24 cellular contexts compared by ENCODE assay signal in the genomic region with DNA sequence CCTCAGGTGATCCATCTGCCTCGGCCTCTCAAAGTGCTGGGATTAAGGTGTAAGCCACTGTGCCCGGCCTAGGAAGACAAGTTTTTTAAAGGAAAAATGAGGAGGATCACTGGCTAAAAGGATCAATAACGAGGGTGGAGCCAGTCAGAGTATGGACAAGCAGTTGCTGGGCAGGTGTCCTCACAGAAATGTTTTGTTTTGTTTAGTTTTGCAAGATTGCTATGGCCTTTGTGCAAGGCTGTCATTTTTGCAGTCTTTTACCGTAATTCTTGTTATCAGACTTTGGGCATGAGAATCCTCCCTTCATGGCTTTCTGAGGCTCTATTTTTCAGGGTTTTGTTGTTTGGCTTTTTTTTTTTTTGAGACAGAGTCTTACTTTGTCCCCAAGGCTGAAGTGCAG. TPM values are rescaled to one million over a fixed set of nuclear protein-coding genes. Genes with fewer than 3 reads are reported as not detected.
A peak's percentile ranks its signal among the peaks of the same experiment; 100 is the strongest.
DNase-seq lines count a peak whose midpoint lies in the region; ATAC-seq, FAIRE-seq and TF ChIP-seq lines count a peak whose summit lies in the region.
"Had no signal": no experiment of that assay in that cellular context is flagged by ENCODE, and none has a peak within 500 bp of the region (broad histone marks: within the 10 kb centered on the region; RNA-seq: fewer than 3 reads in every experiment).

No MANE protein-coding gene starts in this region.

- peak overlapping the region; percentile 86 for H2AFZ ChIP-seq in K562 (ENCODE audit: low read depth, low read length)
- H2AFZ ChIP-seq: GM23248 had no signal

- TF ChIP-seq EP300 in K562 (IDR thresholded peaks at IDR 0.05; ENCODE audit: low read length), result no peak

- TF ChIP-seq RAD21 in K562 (CRISPR knock-in tag; conservative IDR thresholded peaks at IDR 0.05 in 1 of 2, IDR thresholded peaks at IDR 0.05 in 1 of 2), result no peak
- peak; percentile 8 to 34 for TF ChIP-seq RAD21 in liver (IDR thresholded peaks at IDR 0.05)

- H3K79me2 ChIP-seq in K562 (ENCODE audit: control insufficient read depth, insufficient read depth, low read length), result no peaks in the 10 kb centered on the region

- in situ Hi-C loops in K562 (cut with MboI), result no loop called here

- H3K4me1 ChIP-seq in K562 (replicated peaks in 1 of 2; ENCODE audit: control insufficient read depth in 2 of 2, insufficient read depth in 2 of 2, low read length in 2 of 2) (peaks cover 0 to 7% of the 10 kb centered on the region in 2 experiments; a peak in 1 of 5 replicates), liver (ENCODE audit: control insufficient read depth in 4 of 4, insufficient read depth in 4 of 4, low read length in 3 of 4) (peaks cover 12 to 21% (median 20%) of the 10 kb centered on the region in 4 donors), psoas muscle (no peaks in the 10 kb centered on the region)
- H3K4me1 ChIP-seq: BLaER1, Caco-2 had no signal

- no peak overlapping the region for H3K4me3 ChIP-seq in K562
- H3K4me3 ChIP-seq in liver (ENCODE audit: low read depth in 1 of 3, low read length in 3 of 3), result peak overlapping the region in 1 of 3 donors; percentile 22
- H3K4me3 ChIP-seq in psoas muscle, result no peak overlapping the region
- H3K4me3 ChIP-seq: BLaER1, GM12878, GM23248 had no signal

- no peak for ATAC-seq in K562
- ATAC-seq in psoas muscle, result no peak
- ATAC-seq: CD8-positive, alpha-beta T cell; GM12878 had no signal

- CTCF ChIA-PET in K562 (lab: Yijun Ruan, JAX; ENCODE audit: low intra/inter-chr PET ratio), result no interaction called here

- H3K27ac ChIP-seq in K562 (ENCODE audit: extremely low read depth, low read depth, low read length) (no peak overlapping the region), liver (ENCODE audit: low read depth in 1 of 2, low read length in 2 of 2) (peak overlapping the region; percentile 43 to 75), psoas muscle (no peak overlapping the region)
- H3K27ac ChIP-seq: 22Rv1, BLaER1, C4-2B, GM23248 had no signal

- H3K27me3 ChIP-seq in K562 (ENCODE audit: control insufficient read depth in 2 of 2, insufficient read depth in 2 of 2, low read length in 2 of 2) (no peaks in the 10 kb centered on the region), liver (ENCODE audit: control insufficient read depth in 4 of 4, insufficient read depth in 4 of 4, low read length in 3 of 4) (no peaks in the 10 kb centered on the region), psoas muscle (ENCODE audit: insufficient read depth in 3 of 3, low read length in 2 of 3) (peaks cover 0 to 3% (median 0%) of the 10 kb centered on the region in 3 donors)
- H3K27me3 ChIP-seq: BLaER1 had no signal

- no peaks in the 10 kb centered on the region for H4K20me1 ChIP-seq in K562 (replicated peaks; ENCODE audit: control insufficient read depth, insufficient read depth, low read length)
- H4K20me1 ChIP-seq: BLaER1 had no signal

- H3K9me3 ChIP-seq in K562 (replicated peaks; ENCODE audit: control insufficient read depth, insufficient read depth, low read depth, low read length) (no peaks in the 10 kb centered on the region), liver (ENCODE audit: control insufficient read depth in 4 of 4, low read length in 3 of 4) (peaks cover 0 to 8% (median 5%) of the 10 kb centered on the region in 4 donors), psoas muscle (no peaks in the 10 kb centered on the region)

- intact Hi-C loops in K562 (cut with micrococcal nuclease), result no loop called here
- intact Hi-C loops in psoas muscle (cut with DNase I), result no loop called here

- POLR2A ChIA-PET in K562 (lab: Yijun Ruan, JAX), result interaction anchor here (1.1 kb wide), 1 partner anchor 12 kb away, joined by 4 read pairs; a partner anchor contains a TSS

- TF ChIP-seq POLR2A in K562 (conservative IDR thresholded peaks at IDR 0.05), result no peak

- peak; percentile 44 for FAIRE-seq in K562 (lab: Jason Lieb, UNC)
- FAIRE-seq: A204.1, G401.6, GM12878, GM19239, H1 had no signal

- DNase-seq in NCI-H146 treated with DMSO at 0.1 percent for 48 hours (lab: John Stamatoyannopoulos, UW; ENCODE audit: unreplicated experiment) (peak; percentile 5), NCI-H146 (lab: John Stamatoyannopoulos, UW) (no peak), K562 (ENCODE audit: extremely low read depth in 1 of 4, low spot score in 3 of 4) (no peak), NCI-H510A treated with DMSO at 0.1 percent for 48 hours (lab: John Stamatoyannopoulos, UW) (no peak), psoas muscle (no peak), SKM-1 treated with dmso at 0.1 percent for 144 hours (lab: John Stamatoyannopoulos, UW; ENCODE audit: unreplicated experiment) (no peak)
- DNase-seq in stimulated activated CD4-positive, alpha-beta T cell treated with anti-CD3 and anti-CD28 coated beads, Interleukin-4, amount 100 ng/mL, for 1 hour, result no peak
- DNase-seq: Caco-2; CD4-positive, CD25-positive, alpha-beta regulatory T cell; CD8-positive, alpha-beta T cell; DMS153; DND-41; GM23248; H7; HCEC 1CT had no signal

- no peaks in the 10 kb centered on the region for H3K9me1 ChIP-seq in K562 (ENCODE audit: control insufficient read depth, insufficient read depth, low read length)

- H3K36me3 ChIP-seq in K562 (ENCODE audit: control insufficient read depth, insufficient read depth, low read length) (no peaks in the 10 kb centered on the region), liver (ENCODE audit: control insufficient read depth in 4 of 4, insufficient read depth in 3 of 4, low read depth in 1 of 4, low read length in 3 of 4) (no peaks in the 10 kb centered on the region), psoas muscle (ENCODE audit: insufficient read depth in 1 of 2, low read depth in 1 of 2) (no peaks in the 10 kb centered on the region)
- H3K36me3 ChIP-seq: BLaER1 had no signal

- 45% methylated on average over 4 of the region's 4 CpGs for WGBS in K562 (ENCODE audit: insufficient coverage, low coverage, missing lambda C conversion rate)
- 29% methylated on average over 4 of the region's 4 CpGs for WGBS in liver
- WGBS in psoas muscle, 3 donors, result 70 to 82% (median 81%) methylated on average over 4 of the region's 4 CpGs

- TF ChIP-seq CTCF in K562 (IDR thresholded peaks at IDR 0.05 in 2 of 3, conservative IDR thresholded peaks at IDR 0.05 in 1 of 3; ENCODE audit: insufficient read depth in 2 of 3, low read depth in 1 of 3, low read length in 3 of 3), result no peak
- no peak for TF ChIP-seq CTCF in liver (IDR thresholded peaks at IDR 0.05; ENCODE audit: low read depth, low read length, missing input control)
- no peak for TF ChIP-seq CTCF in psoas muscle (IDR thresholded peaks at IDR 0.05)

- BruUV-seq in K562 (replicated peaks; lab: Mats Ljungman, UMichigan), result no TSS peak

- H3K9ac ChIP-seq in K562 (ENCODE audit: insufficient read depth in 1 of 2, low read depth in 2 of 2, low read length in 2 of 2) (no peak overlapping the region), liver (ENCODE audit: low read depth in 1 of 2, low read length in 2 of 2) (no peak overlapping the region)
- H3K9ac ChIP-seq: BLaER1, GM23248 had no signal

- no peak overlapping the region; the same call in 1 of the 2 replicates for H3K4me2 ChIP-seq in K562 (ENCODE audit: insufficient read depth, low read length)
- H3K4me2 ChIP-seq: BLaER1 had no signal

TF ChIP-seq in K562, 482 proteins besides CTCF, POLR2A, EP300 and RAD21:
- TF ChIP-seq NR2F6 (CRISPR knock-in tag; IDR thresholded peaks at IDR 0.05) (no peak), HDAC6 (IDR thresholded peaks at IDR 0.05; ENCODE audit: low read depth, low read length) (no peak), RFX7 (CRISPR knock-in tag; IDR thresholded peaks at IDR 0.05) (no peak), NFATC3 (IDR thresholded peaks at IDR 0.05) (no peak)
- TF ChIP-seq, protein P1, sequence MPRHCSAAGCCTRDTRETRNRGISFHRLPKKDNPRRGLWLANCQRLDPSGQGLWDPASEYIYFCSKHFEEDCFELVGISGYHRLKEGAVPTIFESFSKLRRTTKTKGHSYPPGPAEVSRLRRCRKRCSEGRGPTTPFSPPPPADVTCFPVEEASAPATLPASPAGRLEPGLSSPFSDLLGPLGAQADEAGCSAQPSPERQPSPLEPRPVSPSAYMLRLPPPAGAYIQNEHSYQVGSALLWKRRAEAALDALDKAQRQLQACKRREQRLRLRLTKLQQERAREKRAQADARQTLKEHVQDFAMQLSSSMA (CRISPR knock-in tag; IDR thresholded peaks at IDR 0.05), result no peak

RNA-seq across cellular contexts. Expression of a gene that starts 11.9 kb away (rescaled TPM):
- total RNA-seq in K562 (2011; cell fraction: chromatin; rRNA removed; ENCODE audit: low replicate concordance), result 21.0 and 95.6 TPM in 2 replicates
- 17.0 and 24.2 TPM in 2 replicates for total RNA-seq in K562 (2011; cell fraction: nucleolus; rRNA removed)
- 29.3 and 37.4 TPM in 2 replicates for total RNA-seq in K562 (2011; cell fraction: nucleoplasm; rRNA removed)
- total RNA-seq in K562 (2014; rRNA removed), result 117 and 161 TPM in 2 replicates
- total RNA-seq in K562 (2014; rRNA removed; fragmentation: Illumina TruSeq; extraction: Trizol), result 180 and 219 TPM in 2 replicates
- 187 and 205 TPM in 2 replicates for total RNA-seq in K562 (2015; rRNA removed; fragmentation: Illumina TruSeq; extraction: Trizol)
- total RNA-seq in K562 (2021), result 107 and 112 TPM in 2 replicates
- 149 and 197 TPM in 2 replicates for polyA plus RNA-seq in K562 (2011; rRNA removed)
- 26.0 and 50.2 TPM in 2 replicates for polyA plus RNA-seq in K562 (2011; cell fraction: cytosol; rRNA removed)
- polyA plus RNA-seq in K562 (2011; cell fraction: nucleus; rRNA removed), result 22.9 and 34.9 TPM in 2 replicates
- 112 and 123 TPM in 2 replicates for polyA plus RNA-seq in K562 (2012)
- 195 and 197 TPM in 2 replicates for polyA plus RNA-seq in K562 (2014; fragmentation: Illumina TruSeq; extraction: Trizol)
- polyA plus RNA-seq in K562 (2014; fragmentation: Nextera tagmentation; extraction: Ambion mirVana), result 100 to 1,000 TPM in 1 of 2 experiments, 10 to 100 TPM in 1; 75.5 to 104 TPM
- polyA plus RNA-seq in K562 (2014; rRNA removed), result 130 and 164 TPM in 2 replicates
- polyA minus RNA-seq in K562 (2011; rRNA and poly(A)+ RNA removed), result 157 and 180 TPM in 2 replicates
- 36.6 and 38.9 TPM in 2 replicates for polyA minus RNA-seq in K562 (2011; cell fraction: cytosol; rRNA and poly(A)+ RNA removed)
- 27.7 and 41.0 TPM in 2 replicates for polyA minus RNA-seq in K562 (2011; cell fraction: nucleus; rRNA and poly(A)+ RNA removed)
- total RNA-seq in liver, result 10 to 100 TPM; 37.9 to 45.7 TPM
- polyA plus RNA-seq in liver, result 10 to 100 TPM; 31.2 to 33.4 TPM
- total RNA-seq in psoas muscle, result 10 to 100 TPM; 53.2 to 80.4 (median 69.6) TPM
- 100 to 1,000 TPM in 1 of 3 donors, 10 to 100 TPM in 2; 57.6 to 110 (median 88.5) TPM for polyA plus RNA-seq in psoas muscle

Comparison
In these comparisons a context has a peak if more than half of its experiments do, and no peak if none do; other contexts are left out.
1. H3K27ac ChIP-seq: peak in liver (2 of 2); none in K562 (single experiment) and psoas muscle (single experiment).